Comparison of ENCODE assay signal across 17 cellular contexts in the genomic region with DNA sequence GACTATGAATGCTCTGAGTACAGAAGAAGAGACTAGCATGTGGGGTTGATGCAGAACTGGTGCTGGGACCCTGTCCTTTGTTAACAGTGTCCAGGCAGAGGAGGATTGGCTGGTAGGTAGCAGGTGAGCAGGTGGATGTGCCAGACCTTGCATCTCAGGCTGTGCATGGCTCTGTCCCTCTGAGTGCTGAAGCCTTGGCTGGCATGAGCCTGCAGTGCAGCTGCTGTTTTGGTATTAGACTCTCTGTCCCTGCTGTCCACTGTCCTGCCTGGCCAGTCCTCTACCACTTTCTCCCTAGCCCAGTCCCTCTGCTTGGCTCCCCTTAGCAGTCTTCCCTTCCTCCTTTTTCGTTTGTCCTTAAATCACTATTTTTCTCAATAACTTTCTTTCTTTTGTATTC.
DNase-seq lines count a peak whose midpoint lies in the region; ATAC-seq and TF ChIP-seq lines count a peak whose summit lies in the region.
"Had no signal": no experiment of that assay in that cellular context is flagged by ENCODE, and none has a peak within 500 bp of the region (broad histone marks: within the 10 kb centered on the region; RNA-seq: fewer than 3 reads in every experiment).

No MANE protein-coding gene starts in this region.

- TF ChIP-seq CTCF in H9 (conservative IDR thresholded peaks at IDR 0.05) (no peak), neural progenitor cell (IDR thresholded peaks at IDR 0.05) (no peak)

- DNase-seq in H9 (no peak), cerebellum (ENCODE audit: low spot score) (peak; percentile 21), neural progenitor cell (ENCODE audit: low spot score) (no peak), DMS79 treated with DMSO at 0.1 percent for 48 hours (lab: John Stamatoyannopoulos, UW) (no peak), A172 (ENCODE audit: low spot score) (no peak)
- no peak for DNase-seq in activated T-cell treated with anti-CD3 and anti-CD28 coated beads, Interleukin-2, amount 50 U/mL, for 24 hours
- DNase-seq: CD4-positive, CD25-positive, alpha-beta regulatory T cell; Karpas-422; MV-4-11; NCI-H1105 treated with DMSO at 0.1 percent for 48 hours; NCI-H2081; Peyer's patch; SJCRH30 had no signal

- H2BK12ac ChIP-seq in H9 (ENCODE audit: insufficient read length, low read depth, low read length), result no peak overlapping the region

- WGBS in H9 (ENCODE audit: extremely low coverage, insufficient read length, low lambda C conversion rate), result no CpG with 5 or more reads among the region's 1 CpG

- no peak overlapping the region for H3T11ph ChIP-seq in H9 (ENCODE audit: low read length)

- H3K9me3 ChIP-seq in BLaER1, result no peaks in the 10 kb centered on the region
- no peaks in the 10 kb centered on the region for H3K9me3 ChIP-seq in H9 (ENCODE audit: control insufficient read depth, low read depth, low read length)
- no peaks in the 10 kb centered on the region for H3K9me3 ChIP-seq in neural progenitor cell (ENCODE audit: low read depth)
- H3K9me3 ChIP-seq: A549, Peyer's patch, SJCRH30 had no signal

- no peak overlapping the region for H3K27ac ChIP-seq in BLaER1
- H3K27ac ChIP-seq in H9 (ENCODE audit: insufficient read length, low read depth, low read length), result no peak overlapping the region
- no peak overlapping the region for H3K27ac ChIP-seq in neural progenitor cell
- H3K27ac ChIP-seq: A549, Peyer's patch, SJCRH30 had no signal

- no peak overlapping the region for H2BK15ac ChIP-seq in H9 (ENCODE audit: low read depth, low read length)

- H3K9me3 Mint-ChIP-seq in H9 (no peaks in the 10 kb centered on the region), neural progenitor cell (no peaks in the 10 kb centered on the region)
- no peaks in the 10 kb centered on the region for H3K9me3 Mint-ChIP-seq in activated T-cell treated with anti-CD3 and anti-CD28 coated beads, Interleukin-2, amount 50 U/mL, for 24 hours

- no peak overlapping the region for H3K18ac ChIP-seq in H9 (ENCODE audit: insufficient read length, low read depth, low read length)

- no peak overlapping the region for H3K56ac ChIP-seq in H9 (ENCODE audit: insufficient read length, low read depth, low read length)

- H2AK5ac ChIP-seq in H9 (ENCODE audit: insufficient read length, low read length), result no peak overlapping the region

- H3K4me3 ChIP-seq in BLaER1, result no peak overlapping the region
- no peak overlapping the region for H3K4me3 ChIP-seq in neural progenitor cell
- H3K4me3 ChIP-seq: A549, Peyer's patch, SJCRH30 had no signal

- no peaks in the 10 kb centered on the region for H4K20me1 ChIP-seq in BLaER1
- H4K20me1 ChIP-seq in H9 (ENCODE audit: control insufficient read depth, insufficient read depth, insufficient read length), result no peaks in the 10 kb centered on the region
- H4K20me1 ChIP-seq in neural progenitor cell (ENCODE audit: low read depth), result no peaks in the 10 kb centered on the region

- H3K4me2 ChIP-seq in BLaER1 (peak overlapping the region; percentile 61), H9 (ENCODE audit: insufficient read depth, insufficient read length, low read length) (no peak overlapping the region), neural progenitor cell (no peak overlapping the region)
- H3K4me2 ChIP-seq: A549 had no signal

- no peak overlapping the region for H2BK20ac ChIP-seq in H9 (ENCODE audit: low read depth, low read length, poor library complexity, severe bottlenecking)

- ATAC-seq in GM18858 (IDR thresholded peaks at IDR 0.05; ENCODE audit: unreplicated experiment), result no peak
- ATAC-seq: A549 had no signal

- H3K14ac ChIP-seq in H9 (ENCODE audit: insufficient read depth, low read length), result no peak overlapping the region

- no peaks in the 10 kb centered on the region for H3K23me2 ChIP-seq in H9 (ENCODE audit: insufficient read length, low read depth, low read length, poor library complexity, severe bottlenecking)

- H2BK5ac ChIP-seq in H9 (ENCODE audit: insufficient read length, low read length), result no peak overlapping the region

- H2BK120ac ChIP-seq in H9 (ENCODE audit: low read depth, low read length, poor library complexity, severe bottlenecking), result no peak overlapping the region

- H3K27ac Mint-ChIP-seq in H9, result peak overlapping the region in 2 of 3 experiments; percentile 33 to 56; a peak in 4 of 7 replicates
- H3K27ac Mint-ChIP-seq in neural progenitor cell, result peak overlapping the region; percentile 47
- no peak overlapping the region for H3K27ac Mint-ChIP-seq in activated T-cell treated with anti-CD3 and anti-CD28 coated beads, Interleukin-2, amount 50 U/mL, for 24 hours
- H3K27ac Mint-ChIP-seq: B cell; CD4-positive, CD25-positive, alpha-beta regulatory T cell had no signal

- no peaks in the 10 kb centered on the region for H3F3A ChIP-seq in neural progenitor cell (ENCODE audit: low read depth)

- H3K36me3 Mint-ChIP-seq in H9 (ENCODE audit: insufficient read depth in 1 of 3, low read depth in 3 of 3) (no peaks in the 10 kb centered on the region), neural progenitor cell (no peaks in the 10 kb centered on the region)
- H3K36me3 Mint-ChIP-seq in activated T-cell treated with anti-CD3 and anti-CD28 coated beads, Interleukin-2, amount 50 U/mL, for 24 hours (ENCODE audit: low read depth), result no peaks in the 10 kb centered on the region
- H3K36me3 Mint-ChIP-seq: CD4-positive, CD25-positive, alpha-beta regulatory T cell had no signal

- H3K4ac ChIP-seq in H9 (ENCODE audit: low read depth, low read length), result no peak overlapping the region

- H3K4me3 Mint-ChIP-seq in H9 (no peak overlapping the region), neural progenitor cell (peak overlapping the region; percentile 41)
- no peak overlapping the region for H3K4me3 Mint-ChIP-seq in activated T-cell treated with anti-CD3 and anti-CD28 coated beads, Interleukin-2, amount 50 U/mL, for 24 hours
- H3K4me3 Mint-ChIP-seq: B cell; CD4-positive, CD25-positive, alpha-beta regulatory T cell had no signal

- no peak overlapping the region for H4K91ac ChIP-seq in H9 (ENCODE audit: insufficient read length, low read depth, low read length)

- H2AFZ ChIP-seq in H9 (ENCODE audit: low read length) (no peak overlapping the region), neural progenitor cell (replicated peaks) (no peak overlapping the region)

- H3K27me3 ChIP-seq in BLaER1, result no peaks in the 10 kb centered on the region
- no peaks in the 10 kb centered on the region for H3K27me3 ChIP-seq in H9 (ENCODE audit: insufficient read depth, low read length)
- no peaks in the 10 kb centered on the region for H3K27me3 ChIP-seq in neural progenitor cell
- H3K27me3 ChIP-seq: Peyer's patch, SJCRH30 had no signal

- H3K79me2 ChIP-seq in H9 (ENCODE audit: insufficient read depth, low read length) (no peaks in the 10 kb centered on the region), neural progenitor cell (ENCODE audit: low read depth) (no peaks in the 10 kb centered on the region)

- H4K8ac ChIP-seq in H9 (replicated peaks; ENCODE audit: insufficient read length, low read depth, low read length), result no peak overlapping the region

- no peaks in the 10 kb centered on the region for H3K36me3 ChIP-seq in BLaER1
- no peaks in the 10 kb centered on the region for H3K36me3 ChIP-seq in neural progenitor cell
- H3K36me3 ChIP-seq: Peyer's patch, SJCRH30 had no signal

- H3K9ac ChIP-seq in BLaER1 (no peak overlapping the region), H9 (ENCODE audit: extremely low read depth, insufficient read length, low read length) (no peak overlapping the region), neural progenitor cell (no peak overlapping the region)

- H4K5ac ChIP-seq in H9 (ENCODE audit: insufficient read length, low read depth, low read length), result no peak overlapping the region

- H3K27me3 Mint-ChIP-seq in H9 (ENCODE audit: low read depth) (no peaks in the 10 kb centered on the region; the same call in 1 of the 2 replicates), neural progenitor cell (ENCODE audit: insufficient read depth, low read depth) (peaks cover 15% of the 10 kb centered on the region)
- H3K27me3 Mint-ChIP-seq in activated T-cell treated with anti-CD3 and anti-CD28 coated beads, Interleukin-2, amount 50 U/mL, for 24 hours, result no peaks in the 10 kb centered on the region

- H3K4me1 Mint-ChIP-seq in H9, result peaks cover 53 to 67% of the 10 kb centered on the region in 2 experiments
- H3K4me1 Mint-ChIP-seq in neural progenitor cell, result peaks cover 54% of the 10 kb centered on the region
- H3K4me1 Mint-ChIP-seq in activated T-cell treated with anti-CD3 and anti-CD28 coated beads, Interleukin-2, amount 50 U/mL, for 24 hours (ENCODE audit: low read depth), result peaks cover 14% of the 10 kb centered on the region
- H3K4me1 Mint-ChIP-seq: B cell had no signal

- H3K23ac ChIP-seq in H9 (ENCODE audit: insufficient read length, low read depth, low read length), result no peak overlapping the region

- H3K79me1 ChIP-seq in H9 (ENCODE audit: insufficient read depth, low read depth, low read length, poor library complexity, severe bottlenecking), result no peaks in the 10 kb centered on the region

- H3K4me1 ChIP-seq in BLaER1, result peaks cover 50% of the 10 kb centered on the region
- H3K4me1 ChIP-seq in H9 (ENCODE audit: insufficient read depth, low read length), result peaks cover 11% of the 10 kb centered on the region; the same call in 1 of the 2 replicates
- peaks cover 12% of the 10 kb centered on the region for H3K4me1 ChIP-seq in neural progenitor cell
- H3K4me1 ChIP-seq: A549, Peyer's patch, SJCRH30 had no signal
